9 cellular contexts compared by ENCODE assay signal in genomic region chr3:42031808-42032475, GRCh38. TPM values are rescaled to one million over a fixed set of nuclear protein-coding genes. Genes with fewer than 3 reads are reported as not detected.
DNase-seq lines count a peak whose midpoint lies in the region; ATAC-seq and TF ChIP-seq lines count a peak whose summit lies in the region.
"Had no signal": no experiment of that assay in that cellular context is flagged by ENCODE, and none has a peak within 500 bp of the region (broad histone marks: within the 10 kb centered on the region; RNA-seq: fewer than 3 reads in every experiment).

No MANE protein-coding gene starts in this region.

- H3K9me3 ChIP-seq in mesenchymal stem cell (ENCODE audit: control insufficient read depth, low read length) (no peaks in the 10 kb centered on the region), upper lobe of right lung (no peaks in the 10 kb centered on the region)

- peak overlapping the region; percentile 27 for H3K4me2 ChIP-seq in mesenchymal stem cell (ENCODE audit: low read length, poor library complexity, severe bottlenecking)

- H4K8ac ChIP-seq in mesenchymal stem cell (ENCODE audit: low read length): peak overlapping the region; percentile 14

- H3K27me3 Mint-ChIP-seq in effector memory CD8-positive, alpha-beta T cell: no peaks in the 10 kb centered on the region
- H3K27me3 Mint-ChIP-seq: activated naive CD8-positive, alpha-beta T cell had no signal

- no peak overlapping the region for H4K91ac ChIP-seq in mesenchymal stem cell (ENCODE audit: low read length)

- peak overlapping the region in 1 of 2 donors; percentile 23 for H3K27ac Mint-ChIP-seq in effector memory CD8-positive, alpha-beta T cell
- H3K27ac Mint-ChIP-seq: activated naive CD8-positive, alpha-beta T cell had no signal

- peak; percentile 64 for ATAC-seq in upper lobe of right lung
- no peak for ATAC-seq in effector memory CD8-positive, alpha-beta T cell (replicated peaks)
- ATAC-seq in HG03378 (IDR thresholded peaks at IDR 0.05; ENCODE audit: unreplicated experiment): no peak

- no peak overlapping the region for H3K4me3 Mint-ChIP-seq in effector memory CD8-positive, alpha-beta T cell
- H3K4me3 Mint-ChIP-seq: activated naive CD8-positive, alpha-beta T cell had no signal

- peak overlapping the region; percentile 24 for H2BK5ac ChIP-seq in mesenchymal stem cell (ENCODE audit: low read depth, low read length, poor library complexity, severe bottlenecking)

- H3K4me3 ChIP-seq in mesenchymal stem cell (ENCODE audit: insufficient read depth in 1 of 2, low read depth in 1 of 2, low read length in 2 of 2): peak overlapping the region in 1 of 2 experiments; percentile 7
- H3K4me3 ChIP-seq in upper lobe of right lung: no peak overlapping the region

- H3K79me1 ChIP-seq in mesenchymal stem cell (replicated peaks; ENCODE audit: low read length, poor library complexity, severe bottlenecking): peaks cover 26% of the 10 kb centered on the region

- H3K23ac ChIP-seq in mesenchymal stem cell (ENCODE audit: low read length in 2 of 2): no peak overlapping the region

- intact Hi-C loops in upper lobe of right lung (cut with DNase I): no loop called here

- H2BK12ac ChIP-seq in mesenchymal stem cell (ENCODE audit: low read length in 2 of 2): no peak overlapping the region

- peak overlapping the region; percentile 77 for H3K9ac ChIP-seq in mesenchymal stem cell (ENCODE audit: low read length)

- H3K4me1 ChIP-seq in mesenchymal stem cell (ENCODE audit: control insufficient read depth, insufficient read depth, low read depth, low read length) (peaks cover 28% of the 10 kb centered on the region), upper lobe of right lung (peaks cover 53% of the 10 kb centered on the region)

- H3K4ac ChIP-seq in mesenchymal stem cell (ENCODE audit: low read depth in 1 of 2, low read length in 2 of 2): no peak overlapping the region

- peak overlapping the region; percentile 61 for H2AK5ac ChIP-seq in mesenchymal stem cell (ENCODE audit: low read length, severe bottlenecking)

- peak; percentile 43 for DNase-seq in activated CD8-positive, alpha-beta memory T cell treated with anti-CD3 and anti-CD28 coated beads for 24 hours
- no peak for DNase-seq in activated CD8-positive, alpha-beta memory T cell treated with anti-CD3 and anti-CD28 coated beads, Interleukin-2, amount 50 U/mL, for 4 hours
- peak; percentile 62 for DNase-seq in mesenchymal stem cell
- no peak for DNase-seq in upper lobe of right lung
- no peak for DNase-seq in effector memory CD8-positive, alpha-beta T cell
- DNase-seq in NCI-H187 (lab: John Stamatoyannopoulos, UW): no peak

- WGBS in mesenchymal stem cell: 34% methylated on average over 7 of the region's 8 CpGs

- no peak overlapping the region for H2BK15ac ChIP-seq in mesenchymal stem cell (ENCODE audit: low read depth, poor library complexity, severe bottlenecking)

- H3K36me3 Mint-ChIP-seq in effector memory CD8-positive, alpha-beta T cell (ENCODE audit: insufficient read depth): peaks cover 9% of the 10 kb centered on the region

- no peak overlapping the region for H2AFZ ChIP-seq in mesenchymal stem cell (ENCODE audit: low read depth, low read length)

- H3K27ac ChIP-seq in cingulate gyrus (ENCODE audit: low read depth, low read length): peak overlapping the region; percentile 74
- H3K27ac ChIP-seq in mesenchymal stem cell (ENCODE audit: low read length, poor library complexity, severe bottlenecking): peak overlapping the region; percentile 83
- H3K27ac ChIP-seq in upper lobe of right lung: peak overlapping the region; percentile 71

- H3K36me3 ChIP-seq in mesenchymal stem cell (ENCODE audit: control insufficient read depth in 1 of 2, insufficient read depth in 2 of 2, low read depth in 1 of 2, low read length in 2 of 2): peaks cover 4 to 20% of the 10 kb centered on the region in 2 experiments
- H3K36me3 ChIP-seq in upper lobe of right lung: no peaks in the 10 kb centered on the region

- no peak for TF ChIP-seq CTCF in upper lobe of right lung (IDR thresholded peaks at IDR 0.05)

- H3K27me3 ChIP-seq in mesenchymal stem cell (ENCODE audit: control insufficient read depth in 1 of 2, insufficient read depth in 1 of 2, low read length in 2 of 2) (no peaks in the 10 kb centered on the region), upper lobe of right lung (no peaks in the 10 kb centered on the region)

- no peak overlapping the region for H3K18ac ChIP-seq in mesenchymal stem cell (ENCODE audit: low read depth in 1 of 2, low read length in 2 of 2)

- H3K4me1 Mint-ChIP-seq in effector memory CD8-positive, alpha-beta T cell (ENCODE audit: low read depth in 2 of 2): peaks cover 24 to 28% of the 10 kb centered on the region in 2 donors

- no peaks in the 10 kb centered on the region for H3K9me3 Mint-ChIP-seq in effector memory CD8-positive, alpha-beta T cell

- H2BK120ac ChIP-seq in mesenchymal stem cell (ENCODE audit: low read depth, low read length): peak overlapping the region; percentile 19

- H3K14ac ChIP-seq in mesenchymal stem cell (ENCODE audit: low read length in 2 of 2): no peak overlapping the region

RNA-seq across cellular contexts. Expression of gene TRAK1, which starts 59.2 kb away (rescaled TPM):
- 15.5 TPM for polyA plus RNA-seq in mesenchymal stem cell (2013, experiment 1 of 2)
- 15.9 TPM for polyA plus RNA-seq in mesenchymal stem cell (2013, experiment 2 of 2)
- total RNA-seq in upper lobe of right lung: 49.6 TPM

Comparison
In these comparisons a context has a peak if more than half of its experiments do, and no peak if none do; other contexts are left out.
1. DNase-seq: peak in activated CD8-positive, alpha-beta memory T cell treated with anti-CD3 and anti-CD28 coated beads for 24 hours (single experiment) and mesenchymal stem cell (single experiment); none in activated CD8-positive, alpha-beta memory T cell treated with anti-CD3 and anti-CD28 coated beads, Interleukin-2, amount 50 U/mL, for 4 hours (single experiment), upper lobe of right lung (single experiment), effector memory CD8-positive, alpha-beta T cell (0 of 3) and NCI-H187 (0 of 2).
2. Peak in every context shown above with its lines, with median percentiles within 50 percentile points of each other: H3K27ac ChIP-seq.